19 cellular contexts compared by ENCODE assay signal in the genomic region with DNA sequence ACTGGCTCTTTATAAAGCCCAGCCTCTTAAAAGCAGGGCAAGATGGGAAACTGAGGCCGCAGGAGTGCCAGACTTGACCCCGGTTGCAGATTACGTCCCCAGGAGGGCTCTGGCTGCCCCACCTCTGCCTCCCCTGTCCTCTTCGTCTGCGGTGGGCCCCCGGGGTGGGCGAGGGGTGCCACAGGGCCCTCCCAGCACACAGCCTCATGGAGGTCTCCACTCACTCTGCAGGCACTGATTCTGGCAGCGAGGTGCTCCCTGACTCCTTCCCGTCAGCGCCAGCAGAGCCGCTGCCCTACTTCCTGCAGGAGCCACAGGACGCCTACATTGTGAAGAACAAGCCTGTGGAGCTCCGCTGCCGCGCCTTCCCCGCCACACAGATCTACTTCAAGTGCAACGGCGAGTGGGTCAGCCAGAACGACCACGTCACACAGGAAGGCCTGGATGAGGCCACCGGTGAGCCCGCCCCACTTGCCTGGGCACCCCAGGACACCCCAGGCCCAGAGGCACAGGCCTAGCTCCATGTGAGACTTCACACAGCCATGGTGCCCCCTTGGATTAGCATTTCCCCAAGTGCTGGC.
"Had no signal": no experiment of that assay in that cellular context is flagged by ENCODE, and none has a peak within 500 bp of the region (broad histone marks: within the 10 kb centered on the region; RNA-seq: fewer than 3 reads in every experiment).

No MANE protein-coding gene starts in this region.

- H3K27ac Mint-ChIP-seq: activated CD8-positive, alpha-beta T cell treated with anti-CD3 and anti-CD28 coated beads for 36 hours; activated naive CD4-positive, alpha-beta T cell treated with anti-CD3 and anti-CD28 coated beads, Interleukin-2, amount 50 U/mL, for 24 hours; naive thymus-derived CD8-positive, alpha-beta T cell had no signal

- DNase-seq: activated CD4-positive, alpha-beta T cell treated with anti-CD3 and anti-CD28 coated beads for 4 hours; activated CD8-positive, alpha-beta T cell treated with anti-CD3 and anti-CD28 coated beads for 36 hours; activated effector memory CD4-positive, alpha-beta T cell treated with anti-CD3 and anti-CD28 coated beads, Interleukin-2, amount 50 U/mL, for 16 hours; activated T-cell treated with anti-CD3 and anti-CD28 coated beads, Interleukin-2, amount 50 U/mL, for 4 hours; cortex of kidney; effector memory CD4-positive, alpha-beta T cell; foreskin melanocyte; heart right ventricle; mammary epithelial cell; naive thymus-derived CD8-positive, alpha-beta T cell; retina; stimulated activated CD4-positive, alpha-beta T cell treated with anti-CD3 and anti-CD28 coated beads, Interleukin-15, amount 100 ng/mL, for 24 hours; stimulated activated CD4-positive, alpha-beta T cell treated with anti-CD3 and anti-CD28 coated beads, Interleukin-4, amount 100 ng/mL, for 1 hour; stimulated activated naive CD4-positive, alpha-beta T cell; T-helper 2 cell; transverse colon had no signal

- H3K9me3 Mint-ChIP-seq: activated CD8-positive, alpha-beta T cell treated with anti-CD3 and anti-CD28 coated beads for 36 hours; activated naive CD4-positive, alpha-beta T cell treated with anti-CD3 and anti-CD28 coated beads, Interleukin-2, amount 50 U/mL, for 24 hours; activated T-cell treated with anti-CD3 and anti-CD28 coated beads, Interleukin-2, amount 50 U/mL, for 4 hours; naive thymus-derived CD8-positive, alpha-beta T cell; WTC11 had no signal

- H3K36me3 ChIP-seq: transverse colon had no signal

- H3K27ac ChIP-seq: heart right ventricle, transverse colon had no signal

- H3K27me3 ChIP-seq: heart right ventricle, transverse colon had no signal

- H3K4me1 ChIP-seq: transverse colon had no signal

- ATAC-seq: activated CD8-positive, alpha-beta T cell treated with anti-CD3 and anti-CD28 coated beads for 36 hours; activated T-cell treated with anti-CD3 and anti-CD28 coated beads, Interleukin-2, amount 50 U/mL, for 4 hours; left lobe of liver; naive thymus-derived CD8-positive, alpha-beta T cell had no signal

- H3K4me3 Mint-ChIP-seq: activated CD8-positive, alpha-beta T cell treated with anti-CD3 and anti-CD28 coated beads for 36 hours; activated naive CD4-positive, alpha-beta T cell treated with anti-CD3 and anti-CD28 coated beads, Interleukin-2, amount 50 U/mL, for 24 hours; activated T-cell treated with anti-CD3 and anti-CD28 coated beads, Interleukin-2, amount 50 U/mL, for 4 hours; naive thymus-derived CD8-positive, alpha-beta T cell; WTC11 had no signal

- H3K9me3 ChIP-seq: heart right ventricle, transverse colon had no signal

- H3K4me3 ChIP-seq: heart right ventricle, transverse colon had no signal

- H3K36me3 Mint-ChIP-seq: activated naive CD4-positive, alpha-beta T cell treated with anti-CD3 and anti-CD28 coated beads, Interleukin-2, amount 50 U/mL, for 24 hours; naive thymus-derived CD8-positive, alpha-beta T cell had no signal

- H3K27me3 Mint-ChIP-seq: activated CD8-positive, alpha-beta T cell treated with anti-CD3 and anti-CD28 coated beads for 36 hours; activated naive CD4-positive, alpha-beta T cell treated with anti-CD3 and anti-CD28 coated beads, Interleukin-2, amount 50 U/mL, for 24 hours; naive thymus-derived CD8-positive, alpha-beta T cell had no signal

- H3K4me1 Mint-ChIP-seq: activated naive CD4-positive, alpha-beta T cell treated with anti-CD3 and anti-CD28 coated beads, Interleukin-2, amount 50 U/mL, for 24 hours had no signal
